In genomic region chr12:1838994-1839365, GRCh38 we compare ENCODE assay signal across 16 cellular contexts. TPM values are rescaled to one million over a fixed set of nuclear protein-coding genes. Genes with fewer than 3 reads are reported as not detected.
"Had no signal": no experiment of that assay in that cellular context is flagged by ENCODE, and none has a peak within 500 bp of the region (broad histone marks: within the 10 kb centered on the region; RNA-seq: fewer than 3 reads in every experiment).

No MANE protein-coding gene starts in this region.

- H3K4me3 ChIP-seq: colonic mucosa, heart left ventricle, left ventricle myocardium inferior, smooth muscle cell had no signal

- H3K27ac ChIP-seq: colonic mucosa, heart left ventricle, left ventricle myocardium inferior had no signal

- H3K27me3 ChIP-seq: colonic mucosa had no signal

- ATAC-seq: heart left ventricle; right cardiac atrium; stimulated activated effector memory CD8-positive, alpha-beta T cell treated with anti-CD3 and anti-CD28 coated beads, Interleukin-12 subunit alpha, Interleukin-12 subunit beta, amount 100 ng/mL, for 72 hours had no signal

- DNase-seq: activated CD4-positive, alpha-beta memory T cell treated with anti-CD3 and anti-CD28 coated beads for 36 hours; activated gamma-delta T cell; activated naive CD8-positive, alpha-beta T cell treated with anti-CD3 and anti-CD28 coated beads for 36 hours; activated T-cell treated with anti-CD3 and anti-CD28 coated beads, Interleukin-2, amount 50 U/mL, for 48 hours; colonic mucosa; effector CD8-positive, alpha-beta T cell; foreskin melanocyte; left ventricle myocardium inferior; mesendoderm; right cardiac atrium; trophoblast cell had no signal

- H3K4me1 ChIP-seq: colonic mucosa, heart left ventricle, left ventricle myocardium inferior had no signal

- FAIRE-seq: keratinocyte had no signal

- H3K36me3 ChIP-seq: colonic mucosa, heart left ventricle, left ventricle myocardium inferior had no signal

- H3K9me3 ChIP-seq: colonic mucosa, heart left ventricle, left ventricle myocardium inferior had no signal

RNA-seq across cellular contexts. Expression of gene LRTM2, which starts 18.6 kb away (rescaled TPM):
- total RNA-seq: activated CD4-positive, alpha-beta memory T cell treated with anti-CD3 and anti-CD28 coated beads for 36 hours; activated naive CD8-positive, alpha-beta T cell treated with anti-CD3 and anti-CD28 coated beads for 36 hours; colonic mucosa; heart left ventricle; left ventricle myocardium inferior; right cardiac atrium; smooth muscle cell; T-helper 2 cell treated with Interferon-gamma antibody and Interleukin-4, amounts not matched to agents 100 ng/mL and 5 ng/mL, for 36 hours had no signal
- polyA plus RNA-seq: heart left ventricle, keratinocyte, right cardiac atrium, smooth muscle cell had no signal
